27 cellular contexts compared by ENCODE assay signal in genomic region chr12:88726806-88727722, GRCh38.
DNase-seq lines count a peak whose midpoint lies in the region; ATAC-seq, FAIRE-seq and TF ChIP-seq lines count a peak whose summit lies in the region.
"Had no signal": no experiment of that assay in that cellular context is flagged by ENCODE, and none has a peak within 500 bp of the region (broad histone marks: within the 10 kb centered on the region; RNA-seq: fewer than 3 reads in every experiment).

No MANE protein-coding gene starts in this region.

- no peaks in the 10 kb centered on the region for H3K4me1 Mint-ChIP-seq in astrocyte (ENCODE audit: low read depth, unreplicated experiment)
- H3K4me1 Mint-ChIP-seq: CD4-positive, alpha-beta memory T cell; stimulated activated naive CD8-positive, alpha-beta T cell treated with anti-CD3 and anti-CD28 coated beads, Interleukin-15, amount 100 ng/mL, for 72 hours had no signal

- peak overlapping the region; percentile 86 for H2AFZ ChIP-seq in IMR-90 (replicated peaks; ENCODE audit: low read length, poor library complexity)
- H2AFZ ChIP-seq in astrocyte (ENCODE audit: low read depth, low read length): peak overlapping the region; percentile 54
- H2AFZ ChIP-seq: neural progenitor cell had no signal

- DNase-seq in EH (ENCODE audit: low read depth): peak; percentile 72
- peak; percentile 83 for DNase-seq in IMR-90
- DNase-seq in astrocyte (ENCODE audit: low read depth): peak; percentile 11
- peak; percentile 11 for DNase-seq in hepatic stellate cell (ENCODE audit: low spot score)
- DNase-seq in NOMO-1 (lab: John Stamatoyannopoulos, UW; ENCODE audit: unreplicated experiment in 2 of 2): no peak
- DNase-seq in cortex of kidney (lab: John Stamatoyannopoulos, UW): no peak
- DNase-seq in SJCRH30: no peak
- DNase-seq: activated CD4-positive, alpha-beta T cell treated with anti-CD3 and anti-CD28 coated beads, Interleukin-2, amount 50 U/mL, for 4 hours; activated CD8-positive, alpha-beta memory T cell treated with anti-CD3 and anti-CD28 coated beads, Interleukin-2, amount 50 U/mL, for 48 hours; amniotic stem cell; CD4-positive, alpha-beta memory T cell; DMS153; erythroblast; head of caudate nucleus; left ventricle myocardium superior; NCI-H146; NCI-H748 treated with DMSO at 0.1 percent for 48 hours; stimulated activated CD4-positive, alpha-beta T cell treated with anti-CD3 and anti-CD28 coated beads, Interleukin-4, amount 100 ng/mL, for 24 hours; stimulated activated naive CD8-positive, alpha-beta T cell treated with anti-CD3 and anti-CD28 coated beads, Interleukin-15, amount 100 ng/mL, for 72 hours; transverse colon; WERI-Rb-1 had no signal

- peak overlapping the region; percentile 60 for H3K27ac ChIP-seq in IMR-90 (ENCODE audit: insufficient read depth, low read length)
- no peak overlapping the region for H3K27ac ChIP-seq in astrocyte (ENCODE audit: low read depth, low read length)
- no peak overlapping the region for H3K27ac ChIP-seq in SJCRH30
- H3K27ac ChIP-seq: neural progenitor cell, SJSA1, transverse colon, WERI-Rb-1 had no signal

- H3K23ac ChIP-seq in IMR-90 (ENCODE audit: low read depth, low read length): peak overlapping the region; percentile 85; the same call in 1 of the 2 replicates

- peak overlapping the region; percentile 60 for H2AK5ac ChIP-seq in IMR-90 (ENCODE audit: low read depth, low read length)

- peak; percentile 86 for ATAC-seq in IMR-90 (ENCODE audit: low read depth)
- no peak for ATAC-seq in GM21717 (IDR thresholded peaks at IDR 0.05; ENCODE audit: unreplicated experiment)
- ATAC-seq: left ventricle myocardium superior; stimulated activated naive CD8-positive, alpha-beta T cell treated with anti-CD3 and anti-CD28 coated beads, Interleukin-15, amount 100 ng/mL, for 72 hours had no signal

- H2BK15ac ChIP-seq in IMR-90 (ENCODE audit: low read depth, low read length): peak overlapping the region; percentile 80

- H2BK5ac ChIP-seq in IMR-90 (ENCODE audit: low read depth, low read length, poor library complexity, severe bottlenecking): peak overlapping the region; percentile 87

- peak overlapping the region; percentile 89 for H3K4ac ChIP-seq in IMR-90 (ENCODE audit: low read depth, low read length)

- peak overlapping the region; percentile 50 for H4K5ac ChIP-seq in IMR-90 (ENCODE audit: low read depth, low read length)

- no peak for TF ChIP-seq POLR2A in IMR-90 (IDR thresholded peaks at IDR 0.05; ENCODE audit: low read depth, low read length)

- H3K79me2 ChIP-seq in astrocyte (ENCODE audit: insufficient read depth, low read length): no peaks in the 10 kb centered on the region

- H3K9me3 Mint-ChIP-seq in astrocyte (ENCODE audit: unreplicated experiment): no peaks in the 10 kb centered on the region
- H3K9me3 Mint-ChIP-seq: CD4-positive, alpha-beta memory T cell; neural progenitor cell; stimulated activated naive CD8-positive, alpha-beta T cell treated with anti-CD3 and anti-CD28 coated beads, Interleukin-15, amount 100 ng/mL, for 72 hours; T-helper 1 cell treated with Interleukin-12 subunit alpha and Interleukin-12 subunit beta and Interleukin-4 antibody, amounts not matched to agents 30 μg/mL and 1 μg/mL, for 36 hours had no signal

- H3K36me3 Mint-ChIP-seq in astrocyte (ENCODE audit: low read depth, unreplicated experiment): no peaks in the 10 kb centered on the region
- H3K36me3 Mint-ChIP-seq: CD4-positive, alpha-beta memory T cell; neural progenitor cell had no signal

- H3K18ac ChIP-seq in IMR-90 (ENCODE audit: low read depth, low read length): peak overlapping the region; percentile 95

- no peaks in the 10 kb centered on the region for H3K79me1 ChIP-seq in IMR-90 (ENCODE audit: low read depth in 1 of 2, low read length in 2 of 2)

- no peak for TF ChIP-seq RAD21 in IMR-90 (IDR thresholded peaks at IDR 0.05; ENCODE audit: low read length)

- no peaks in the 10 kb centered on the region for H3K36me3 ChIP-seq in IMR-90 (ENCODE audit: control insufficient read depth, insufficient read depth, low read length)
- no peaks in the 10 kb centered on the region for H3K36me3 ChIP-seq in astrocyte (ENCODE audit: insufficient read depth, low read length)
- no peaks in the 10 kb centered on the region for H3K36me3 ChIP-seq in SJCRH30
- H3K36me3 ChIP-seq: neural progenitor cell, SJSA1, transverse colon, WERI-Rb-1 had no signal

- H3K4me2 ChIP-seq in IMR-90 (ENCODE audit: low read depth, low read length) (peak overlapping the region; percentile 83), astrocyte (ENCODE audit: low read length) (peak overlapping the region; percentile 58)
- H3K4me2 ChIP-seq: neural progenitor cell, smooth muscle cell had no signal

- peak; percentile 32 for FAIRE-seq in astrocyte (lab: Jason Lieb, UNC)

- CTCF ChIA-PET in IMR-90 (lab: Yijun Ruan, JAX): no interaction called here

- H2BK20ac ChIP-seq in IMR-90 (ENCODE audit: low read depth, low read length): peak overlapping the region; percentile 85

- peak overlapping the region; percentile 56; the same call in 1 of the 2 replicates for H3K56ac ChIP-seq in IMR-90 (ENCODE audit: extremely low read depth, insufficient read depth, low read length)

- no peak overlapping the region for H3K4me3 Mint-ChIP-seq in astrocyte (ENCODE audit: unreplicated experiment)
- H3K4me3 Mint-ChIP-seq: CD4-positive, alpha-beta memory T cell; neural progenitor cell; stimulated activated naive CD8-positive, alpha-beta T cell treated with anti-CD3 and anti-CD28 coated beads, Interleukin-15, amount 100 ng/mL, for 72 hours; T-helper 1 cell treated with Interleukin-12 subunit alpha and Interleukin-12 subunit beta and Interleukin-4 antibody, amounts not matched to agents 30 μg/mL and 1 μg/mL, for 36 hours had no signal

- intact Hi-C loops in IMR-90 (cut with micrococcal nuclease): loop anchor here (5.0 kb wide), 1 partner anchor 145 kb away; the partner anchor contains the start of gene KITLG

- POLR2A ChIA-PET in IMR-90 (lab: Charles Lee; ENCODE audit: unreplicated experiment): no interaction called here

- H4K8ac ChIP-seq in IMR-90 (ENCODE audit: low read depth in 2 of 2, low read length in 2 of 2): peak overlapping the region; percentile 35 to 84; a peak in 3 of 4 replicates

- peak overlapping the region; percentile 90 for H2BK120ac ChIP-seq in IMR-90 (ENCODE audit: low read depth, low read length)

- 0 out of 2 replicates have a peak, but pooled peaks cover 3% of the 10 kb centered on the region for H3K9me1 ChIP-seq in IMR-90 (ENCODE audit: insufficient read depth, low read length)

- no CpG with 5 or more reads among the region's 3 CpGs for WGBS in IMR-90 (ENCODE audit: extremely low coverage in 2 of 2, insufficient read length in 1 of 2), 2 experiments

- H3K4me3 ChIP-seq in IMR-90 (ENCODE audit: insufficient read depth, low read depth, low read length) (peak overlapping the region; percentile 25; the same call in 1 of the 2 replicates), astrocyte (ENCODE audit: insufficient read depth, low read depth, low read length) (no peak overlapping the region), SJCRH30 (no peak overlapping the region)
- H3K4me3 ChIP-seq: neural progenitor cell, SJSA1, smooth muscle cell, transverse colon had no signal

- in situ Hi-C loops in IMR-90 (cut with MboI; ENCODE audit: low sequenced_read_pairs): no loop called here

- H3K9me3 ChIP-seq in IMR-90 (ENCODE audit: control insufficient read depth, insufficient read depth, low read length) (no peaks in the 10 kb centered on the region), astrocyte (ENCODE audit: insufficient read depth, low read depth, low read length) (no peaks in the 10 kb centered on the region), SJCRH30 (replicated peaks) (no peaks in the 10 kb centered on the region)
- H3K9me3 ChIP-seq: SJSA1, transverse colon had no signal

- dilution Hi-C loops in IMR-90 (cut with HindIII; ENCODE audit: low sequenced_read_pairs, unreplicated experiment): no loop called here

- H3K4me1 ChIP-seq in IMR-90 (ENCODE audit: control insufficient read depth, insufficient read depth, low read length) (peaks cover 8% of the 10 kb centered on the region), astrocyte (ENCODE audit: insufficient read depth, low read length) (no peaks in the 10 kb centered on the region), SJCRH30 (no peaks in the 10 kb centered on the region)
- H3K4me1 ChIP-seq: SJSA1, transverse colon had no signal

- peak overlapping the region; percentile 51 for H3K14ac ChIP-seq in IMR-90 (replicated peaks; ENCODE audit: low read depth, low read length)

- BruUV-seq in IMR-90 (replicated peaks; lab: Mats Ljungman, UMichigan): no TSS peak

- H4K91ac ChIP-seq in IMR-90 (ENCODE audit: insufficient read depth, low read depth, low read length): peak overlapping the region; percentile 84

- no peak overlapping the region for H3K27ac Mint-ChIP-seq in astrocyte (ENCODE audit: unreplicated experiment)
- H3K27ac Mint-ChIP-seq: CD4-positive, alpha-beta memory T cell; neural progenitor cell; progenitor cell of endocrine pancreas; stimulated activated naive CD8-positive, alpha-beta T cell treated with anti-CD3 and anti-CD28 coated beads, Interleukin-15, amount 100 ng/mL, for 72 hours; T-helper 1 cell treated with Interleukin-12 subunit alpha and Interleukin-12 subunit beta and Interleukin-4 antibody, amounts not matched to agents 30 μg/mL and 1 μg/mL, for 36 hours had no signal

- H3K9ac ChIP-seq in IMR-90 (ENCODE audit: low read depth, low read length) (no peak overlapping the region), astrocyte (ENCODE audit: low read length) (no peak overlapping the region)
- H3K9ac ChIP-seq: neural progenitor cell had no signal

- TF ChIP-seq CTCF in IMR-90 (conservative IDR thresholded peaks at IDR 0.05; ENCODE audit: low read depth, low read length): no peak
- TF ChIP-seq CTCF in astrocyte (IDR thresholded peaks at IDR 0.05; ENCODE audit: insufficient read depth, low read depth, low read length): no peak

- H3K27me3 Mint-ChIP-seq in astrocyte (ENCODE audit: low read depth, unreplicated experiment): no peaks in the 10 kb centered on the region
- H3K27me3 Mint-ChIP-seq: stimulated activated naive CD8-positive, alpha-beta T cell treated with anti-CD3 and anti-CD28 coated beads, Interleukin-15, amount 100 ng/mL, for 72 hours had no signal

- H4K20me1 ChIP-seq in IMR-90 (ENCODE audit: insufficient read depth, low read length) (no peaks in the 10 kb centered on the region), astrocyte (ENCODE audit: insufficient read depth, low read length) (no peaks in the 10 kb centered on the region)

- H2AK9ac ChIP-seq in IMR-90 (replicated peaks; ENCODE audit: low read depth, low read length, poor library complexity): no peak overlapping the region

- H3K27me3 ChIP-seq in IMR-90 (ENCODE audit: control insufficient read depth, insufficient read depth, low read length) (no peaks in the 10 kb centered on the region), astrocyte (ENCODE audit: insufficient read depth, low read length) (no peaks in the 10 kb centered on the region), SJCRH30 (no peaks in the 10 kb centered on the region)
- H3K27me3 ChIP-seq: neural progenitor cell, SJSA1, transverse colon had no signal

TF ChIP-seq in IMR-90, 13 proteins besides CTCF, POLR2A, EP300 and RAD21 (continues in another document):
- TF ChIP-seq MAZ (IDR thresholded peaks at IDR 0.05; ENCODE audit: borderline replicate concordance, low read depth, low read length) (no peak), MXI1 (IDR thresholded peaks at IDR 0.05; ENCODE audit: borderline replicate concordance, low read depth, low read length) (no peak), FOS (IDR thresholded peaks at IDR 0.05; ENCODE audit: low read depth, low read length) (peak; percentile 31; the same call in 1 of the 2 replicates)

Comparison
In these comparisons a context has a peak if more than half of its experiments do, and no peak if none do; other contexts are left out.
1. DNase-seq: peak in EH (single experiment), IMR-90 (single experiment), astrocyte (single experiment) and hepatic stellate cell (single experiment); none in NOMO-1 (0 of 2), cortex of kidney (single experiment) and SJCRH30 (0 of 2).